10 cellular contexts compared by ENCODE assay signal in the genomic region with DNA sequence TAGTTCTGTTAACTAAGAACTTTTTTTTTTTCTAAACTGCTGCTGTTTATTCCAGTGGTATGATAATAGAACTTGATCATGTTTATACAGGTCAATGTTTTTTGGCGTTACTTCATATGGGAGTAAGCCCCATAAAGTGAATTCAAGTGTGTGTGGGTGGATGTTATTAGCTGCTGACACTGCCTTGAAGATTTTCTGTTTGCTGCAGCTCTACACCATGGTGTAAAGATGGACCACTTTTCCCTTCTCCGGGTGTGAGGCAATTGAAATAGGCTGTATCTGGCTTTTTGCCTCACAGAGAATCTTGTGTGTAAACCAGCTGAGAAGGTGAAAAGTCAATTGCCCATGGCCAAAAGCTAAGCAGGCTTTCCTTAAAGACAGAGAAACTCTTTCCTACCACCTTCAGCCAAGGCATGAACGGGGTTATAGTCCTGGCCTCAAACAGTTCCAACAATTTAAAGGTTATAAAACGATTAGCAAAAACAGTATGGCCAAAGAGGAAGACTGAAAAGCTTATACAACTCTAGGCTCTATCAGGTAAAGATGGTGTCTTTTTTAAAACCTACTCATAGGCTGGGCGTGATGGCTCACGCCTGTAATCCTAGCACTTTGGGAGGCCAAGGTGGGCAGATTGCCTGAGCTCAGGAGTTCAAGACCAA. TPM values are rescaled to one million over a fixed set of nuclear protein-coding genes. Genes with fewer than 3 reads are reported as not detected.
DNase-seq lines count a peak whose midpoint lies in the region; ATAC-seq and TF ChIP-seq lines count a peak whose summit lies in the region.
"Had no signal": no experiment of that assay in that cellular context is flagged by ENCODE, and none has a peak within 500 bp of the region (broad histone marks: within the 10 kb centered on the region; RNA-seq: fewer than 3 reads in every experiment).

No MANE protein-coding gene starts in this region.

- no peaks in the 10 kb centered on the region for H4K20me1 ChIP-seq in smooth muscle cell (ENCODE audit: low read depth)

- TF ChIP-seq CTCF in epithelial cell of esophagus (IDR thresholded peaks at IDR 0.05; ENCODE audit: insufficient read depth, low read depth, low read length, missing control alignments) (no peak), smooth muscle cell (IDR thresholded peaks at IDR 0.05; ENCODE audit: borderline replicate concordance, insufficient read depth, poor library complexity, severe bottlenecking) (no peak)

- H3K4me3 ChIP-seq in epithelial cell of esophagus (ENCODE audit: low read length), result no peak overlapping the region
- H3K4me3 ChIP-seq in smooth muscle cell, result no peak overlapping the region
- H3K4me3 ChIP-seq: SJSA1 had no signal

- peaks cover 0 to 7% of the 10 kb centered on the region in 2 donors for H3K36me3 Mint-ChIP-seq in activated naive CD4-positive, alpha-beta T cell treated with anti-CD3 and anti-CD28 coated beads, Interleukin-2, amount 50 U/mL, for 72 hours

- no peaks in the 10 kb centered on the region for H3K9me3 Mint-ChIP-seq in activated naive CD4-positive, alpha-beta T cell treated with anti-CD3 and anti-CD28 coated beads, Interleukin-2, amount 50 U/mL, for 72 hours

- WGBS in smooth muscle cell (ENCODE audit: low lambda C conversion rate), result 66% methylated on average over 6 of the region's 6 CpGs

- no peak for DNase-seq in activated naive CD4-positive, alpha-beta T cell treated with anti-CD3 and anti-CD28 coated beads, Interleukin-2, amount 50 U/mL, for 72 hours (ENCODE audit: low spot score in 2 of 2)
- no peak for DNase-seq in activated naive CD4-positive, alpha-beta T cell treated with Interleukin-2 at 50 U/mL for 16 hours
- DNase-seq in NCI-H69 (lab: John Stamatoyannopoulos, UW), result peak; percentile 21
- peak; percentile 36 for DNase-seq in epithelial cell of esophagus (ENCODE audit: low read depth)
- no peak for DNase-seq in smooth muscle cell (lab: John Stamatoyannopoulos, UW; ENCODE audit: unreplicated experiment)
- DNase-seq in HCEC 1CT, result no peak
- DNase-seq in stimulated activated CD4-positive, alpha-beta T cell treated with anti-CD3 and anti-CD28 coated beads, Interleukin-2, amount 100 ng/mL, for 48 hours, result no peak
- DNase-seq: NCI-H2081 treated with DMSO at 0.1 percent for 48 hours had no signal

- no peaks in the 10 kb centered on the region for H3K27me3 ChIP-seq in smooth muscle cell (ENCODE audit: low read depth)
- H3K27me3 ChIP-seq: SJSA1 had no signal

- H3K9ac ChIP-seq in smooth muscle cell (ENCODE audit: low read depth), result no peak overlapping the region

- no peaks in the 10 kb centered on the region for H3K36me3 ChIP-seq in smooth muscle cell (ENCODE audit: low read depth)
- H3K36me3 ChIP-seq: SJSA1 had no signal

- H3K9me3 ChIP-seq in smooth muscle cell (replicated peaks; ENCODE audit: low read depth), result no peaks in the 10 kb centered on the region
- H3K9me3 ChIP-seq: SJSA1 had no signal

- H3K27ac ChIP-seq in smooth muscle cell (ENCODE audit: low read depth), result peak overlapping the region; percentile 28
- H3K27ac ChIP-seq: SJSA1 had no signal

- H3K4me2 ChIP-seq in smooth muscle cell, result peak overlapping the region; percentile 69

- peaks cover 7% of the 10 kb centered on the region for H3K4me1 ChIP-seq in smooth muscle cell (ENCODE audit: low read depth)

- no peaks in the 10 kb centered on the region for H3K79me2 ChIP-seq in smooth muscle cell (ENCODE audit: low read depth)

- peak in 1 of 2 donors; percentile 5 for ATAC-seq in activated naive CD4-positive, alpha-beta T cell treated with anti-CD3 and anti-CD28 coated beads, Interleukin-2, amount 50 U/mL, for 72 hours
- no peak for ATAC-seq in GM21529 (IDR thresholded peaks at IDR 0.05; ENCODE audit: unreplicated experiment)

- no peaks in the 10 kb centered on the region for H3F3A ChIP-seq in smooth muscle cell (ENCODE audit: low read depth)

- peak overlapping the region; percentile 80 for H2AFZ ChIP-seq in smooth muscle cell (ENCODE audit: low read depth)

- H3K27ac Mint-ChIP-seq in activated naive CD4-positive, alpha-beta T cell treated with anti-CD3 and anti-CD28 coated beads, Interleukin-2, amount 50 U/mL, for 72 hours, result peak overlapping the region; percentile 60 to 84

RNA-seq across cellular contexts. Expression of a gene that starts 33.9 kb away (rescaled TPM):
- total RNA-seq in activated naive CD4-positive, alpha-beta T cell treated with anti-CD3 and anti-CD28 coated beads, Interleukin-2, amount 50 U/mL, for 72 hours, result 10 to 100 TPM in 1 of 2 donors, 1 to 10 TPM in 1; 5.7 to 21.7 TPM
- 29.6 and 29.8 TPM in 2 replicates for total RNA-seq in smooth muscle cell
- polyA plus RNA-seq in smooth muscle cell, result 2.8 and 2.9 TPM in 2 replicates

Comparison
In these comparisons a context has a peak if more than half of its experiments do, and no peak if none do; other contexts are left out.
1. DNase-seq: peak in NCI-H69 (single experiment) and epithelial cell of esophagus (single experiment); none in activated naive CD4-positive, alpha-beta T cell treated with anti-CD3 and anti-CD28 coated beads, Interleukin-2, amount 50 U/mL, for 72 hours (0 of 2), activated naive CD4-positive, alpha-beta T cell treated with Interleukin-2 at 50 U/mL for 16 hours (single experiment), smooth muscle cell (single experiment), HCEC 1CT (single experiment) and stimulated activated CD4-positive, alpha-beta T cell treated with anti-CD3 and anti-CD28 coated beads, Interleukin-2, amount 100 ng/mL, for 48 hours (0 of 2).